In genomic region chr11:77411238-77411637, GRCh38 we compare ENCODE assay signal across 8 cellular contexts.
DNase-seq lines count a peak whose midpoint lies in the region; ATAC-seq, FAIRE-seq and TF ChIP-seq lines count a peak whose summit lies in the region.

No MANE protein-coding gene starts in this region.

- WGBS in heart left ventricle, 4 donors, result 49 to 71% (median 52%) methylated on average over 5 of the region's 5 CpGs

- ATAC-seq in heart left ventricle (peak; percentile 43 to 71 (median 62)), sciatic nerve (peak; percentile 79), HG03469 (IDR thresholded peaks at IDR 0.05; ENCODE audit: unreplicated experiment) (no peak)

- FAIRE-seq in GM12892 (lab: Jason Lieb, UNC), result peak; percentile 80

- H3K27me3 ChIP-seq in H7 (ENCODE audit: control insufficient read depth, insufficient read depth, low read length), result no peaks in the 10 kb centered on the region
- H3K27me3 ChIP-seq in MG63, result no peaks in the 10 kb centered on the region
- no peaks in the 10 kb centered on the region for H3K27me3 ChIP-seq in heart left ventricle

- no peaks in the 10 kb centered on the region for H3K9me3 ChIP-seq in MG63
- no peaks in the 10 kb centered on the region for H3K9me3 ChIP-seq in heart left ventricle

- peak overlapping the region in 11 of 12 donors; percentile 12 to 83 (median 48) for H3K27ac ChIP-seq in heart left ventricle

- H3K4me3 ChIP-seq in H7 (ENCODE audit: insufficient read depth, low read depth, low read length) (peak overlapping the region; percentile 76), MG63 (peak overlapping the region; percentile 58), heart left ventricle (peak overlapping the region; percentile 31 to 75 (median 53))

- H3K36me3 ChIP-seq in H7 (replicated peaks; ENCODE audit: control insufficient read depth, insufficient read depth, low read length), result no peaks in the 10 kb centered on the region; the same call in 1 of the 2 replicates
- no peaks in the 10 kb centered on the region for H3K36me3 ChIP-seq in MG63
- H3K36me3 ChIP-seq in heart left ventricle, result no peaks in the 10 kb centered on the region

- no peak for TF ChIP-seq CTCF in heart left ventricle (IDR thresholded peaks at IDR 0.05)

- DNase-seq in GM12892 (ENCODE audit: insufficient read length) (peak; percentile 27), H7 (no peak), MG63 (peak; percentile 25), heart left ventricle (peak; percentile 26 to 70 (median 32)), sciatic nerve (ENCODE audit: low spot score) (peak; percentile 63), GF-D8 (lab: John Stamatoyannopoulos, UW) (no peak)
- peak; percentile 23 for DNase-seq in activated naive CD4-positive, alpha-beta T cell treated with anti-CD3 and anti-CD28 coated beads, Interleukin-2, amount 50 U/mL, for 16 hours

- TF ChIP-seq POLR2A in GM12892 (IDR thresholded peaks at IDR 0.05; ENCODE audit: low read depth, low read length) (no peak; the same call in 1 of the 2 replicates), heart left ventricle (IDR thresholded peaks at IDR 0.05) (no peak)

- peaks cover 0 to 46% (median 6%) of the 10 kb centered on the region in 12 donors for H3K4me1 ChIP-seq in heart left ventricle

- intact Hi-C loops in heart left ventricle (cut with DNase I) (loop anchor here in 1 of 10 donors (10.0 kb wide), 2 partner anchors 56 to 64 kb away; partner anchors contain the start of gene PAK1), sciatic nerve (cut with DNase I) (no loop called here)

Comparison
In these comparisons a context has a peak if more than half of its experiments do, and no peak if none do; other contexts are left out.
1. DNase-seq: peak in GM12892 (single experiment), MG63 (single experiment), activated naive CD4-positive, alpha-beta T cell treated with anti-CD3 and anti-CD28 coated beads, Interleukin-2, amount 50 U/mL, for 16 hours (single experiment), heart left ventricle (5 of 5) and sciatic nerve (single experiment); none in H7 (single experiment) and GF-D8 (single experiment).
2. Peak in every context shown above with its lines, with median percentiles within 50 percentile points of each other: H3K4me3 ChIP-seq.